Comparison of ENCODE assay signal across 8 cellular contexts in genomic region chr2:44169155-44169898, GRCh38. TPM values are rescaled to one million over a fixed set of nuclear protein-coding genes. Genes with fewer than 3 reads are reported as not detected.
DNase-seq lines count a peak whose midpoint lies in the region; ATAC-seq and TF ChIP-seq lines count a peak whose summit lies in the region.

No MANE protein-coding gene starts in this region.

- H3K36me3 ChIP-seq in OCI-LY3 (replicated peaks; ENCODE audit: low read depth, low read length), result peaks cover 3% of the 10 kb centered on the region
- H3K36me3 ChIP-seq in transverse colon, result no peaks in the 10 kb centered on the region

- H3K9ac ChIP-seq in OCI-LY3 (ENCODE audit: low read length), result peak overlapping the region; percentile 80

- no peak overlapping the region for H2AFZ ChIP-seq in OCI-LY3 (ENCODE audit: low read depth, low read length)

- peaks cover 48% of the 10 kb centered on the region for H3K4me1 Mint-ChIP-seq in activated T-helper 1 cell treated with anti-CD3 and anti-CD28 coated beads, Interleukin-12 subunit alpha, Interleukin-12 subunit beta, Interleukin-2, Interleukin-4 antibody, amounts not matched to agents 30 ng/mL and 10 ng/mL and 1 ng/mL, durations not matched to agents 14 hours and 24 hours and 36 hours (ENCODE audit: low read depth)
- peaks cover 15 to 52% (median 45%) of the 10 kb centered on the region in 4 donors for H3K4me1 Mint-ChIP-seq in naive thymus-derived CD8-positive, alpha-beta T cell

- no peaks in the 10 kb centered on the region for H3K9me3 Mint-ChIP-seq in activated T-helper 1 cell treated with anti-CD3 and anti-CD28 coated beads, Interleukin-12 subunit alpha, Interleukin-12 subunit beta, Interleukin-2, Interleukin-4 antibody, amounts not matched to agents 30 ng/mL and 10 ng/mL and 1 ng/mL, durations not matched to agents 14 hours and 24 hours and 36 hours
- H3K9me3 Mint-ChIP-seq in naive thymus-derived CD8-positive, alpha-beta T cell, result peaks cover 0 to 4% (median 0%) of the 10 kb centered on the region in 9 donors

- peak overlapping the region; percentile 100 for H3K27ac Mint-ChIP-seq in activated T-helper 1 cell treated with anti-CD3 and anti-CD28 coated beads, Interleukin-12 subunit alpha, Interleukin-12 subunit beta, Interleukin-2, Interleukin-4 antibody, amounts not matched to agents 30 ng/mL and 10 ng/mL and 1 ng/mL, durations not matched to agents 14 hours and 24 hours and 36 hours
- H3K27ac Mint-ChIP-seq in naive thymus-derived CD8-positive, alpha-beta T cell, result peak overlapping the region; percentile 98 to 100 (median 100)

- in situ Hi-C loops in transverse colon (cut with MboI; ENCODE audit: low pct_ligation_motif_present in 1 of 4, low pct_unique_long_range_greater_than_20kb in 1 of 4, low sequenced_read_pairs in 3 of 4), result no loop called here

- H3K27me3 ChIP-seq in OCI-LY3 (ENCODE audit: low read depth, low read length) (no peaks in the 10 kb centered on the region), transverse colon (no peaks in the 10 kb centered on the region)

- peaks cover 55% of the 10 kb centered on the region for H3K79me2 ChIP-seq in OCI-LY3 (ENCODE audit: low read length)

- 0 to 1% methylated on average over 9 to 40 of the region's 54 CpGs for WGBS in transverse colon (ENCODE audit: low coverage in 1 of 2), 2 donors

- peak; percentile 53 for TF ChIP-seq POLR2A in transverse colon (IDR thresholded peaks at IDR 0.05)

- intact Hi-C loops in activated T-helper 1 cell treated with anti-CD3 and anti-CD28 coated beads, Interleukin-12 subunit alpha, Interleukin-12 subunit beta, Interleukin-2, Interleukin-4 antibody, amounts not matched to agents 30 ng/mL and 10 ng/mL and 1 ng/mL, durations not matched to agents 14 hours and 24 hours and 36 hours (cut with micrococcal nuclease), result loop anchor here (2.0 to 5.0 kb wide), 6 partner anchors 15 to 1809 kb away; partner anchors contain the start of genes COX7A2L, PRKCE and SRBD1
- intact Hi-C loops in transverse colon (cut with DNase I; ENCODE audit: low total_unique reads), result loop anchor here (10.0 kb wide), 1 partner anchor 1315 kb away; no protein-coding TSS in a partner anchor

- no peak for TF ChIP-seq CTCF in OCI-LY3 (IDR thresholded peaks at IDR 0.05; ENCODE audit: low read depth, low read length)
- TF ChIP-seq CTCF in transverse colon (IDR thresholded peaks at IDR 0.05), result no peak

- H3K4me1 ChIP-seq in OCI-LY3 (ENCODE audit: low read length) (peaks cover 14% of the 10 kb centered on the region), transverse colon (peaks cover 0 to 42% (median 30%) of the 10 kb centered on the region in 4 donors)

- TF ChIP-seq EP300 in transverse colon (IDR thresholded peaks at IDR 0.05; ENCODE audit: low read depth), result no peak

- H4K20me1 ChIP-seq in OCI-LY3 (ENCODE audit: insufficient read depth, low read length), result peaks cover 34% of the 10 kb centered on the region

- H3K9me3 ChIP-seq in OCI-LY3 (ENCODE audit: insufficient read depth, low read length), result no peaks in the 10 kb centered on the region
- peaks cover 0 to 3% of the 10 kb centered on the region in 2 donors for H3K9me3 ChIP-seq in transverse colon

- peak overlapping the region; percentile 98 for H3K4me3 Mint-ChIP-seq in activated T-helper 1 cell treated with anti-CD3 and anti-CD28 coated beads, Interleukin-12 subunit alpha, Interleukin-12 subunit beta, Interleukin-2, Interleukin-4 antibody, amounts not matched to agents 30 ng/mL and 10 ng/mL and 1 ng/mL, durations not matched to agents 14 hours and 24 hours and 36 hours
- peak overlapping the region; percentile 88 to 100 (median 99) for H3K4me3 Mint-ChIP-seq in naive thymus-derived CD8-positive, alpha-beta T cell

- H3K36me3 Mint-ChIP-seq in activated T-helper 1 cell treated with anti-CD3 and anti-CD28 coated beads, Interleukin-12 subunit alpha, Interleukin-12 subunit beta, Interleukin-2, Interleukin-4 antibody, amounts not matched to agents 30 ng/mL and 10 ng/mL and 1 ng/mL, durations not matched to agents 14 hours and 24 hours and 36 hours (ENCODE audit: low read depth), result peaks cover 7% of the 10 kb centered on the region
- peaks cover 2 to 16% (median 6%) of the 10 kb centered on the region in 3 donors for H3K36me3 Mint-ChIP-seq in naive thymus-derived CD8-positive, alpha-beta T cell

- peak overlapping the region; percentile 90 for H3K4me3 ChIP-seq in OCI-LY3 (ENCODE audit: low read length)
- H3K4me3 ChIP-seq in transverse colon, result peak overlapping the region; percentile 74 to 99 (median 90)

- peaks cover 2% of the 10 kb centered on the region for H3K27me3 Mint-ChIP-seq in activated T-helper 1 cell treated with anti-CD3 and anti-CD28 coated beads, Interleukin-12 subunit alpha, Interleukin-12 subunit beta, Interleukin-2, Interleukin-4 antibody, amounts not matched to agents 30 ng/mL and 10 ng/mL and 1 ng/mL, durations not matched to agents 14 hours and 24 hours and 36 hours (ENCODE audit: insufficient read depth)
- no peaks in the 10 kb centered on the region for H3K27me3 Mint-ChIP-seq in naive thymus-derived CD8-positive, alpha-beta T cell

- peak overlapping the region; percentile 62 for H3K27ac ChIP-seq in OCI-LY3 (ENCODE audit: low read length)
- H3K27ac ChIP-seq in transverse colon, result peak overlapping the region; percentile 96 to 100 (median 97)

- POLR2A ChIA-PET in naive thymus-derived CD8-positive, alpha-beta T cell (lab: Charles Lee), result interaction anchor here (0.7 to 3.5 kb wide), 11 partner anchors 8 to 1358 kb away, joined by 3 to 50 read pairs (median 5); partner anchors contain the start of genes CAMKMT and PREPL

- peak; percentile 20 for ATAC-seq in HG03064 (IDR thresholded peaks at IDR 0.05; ENCODE audit: low read depth, unreplicated experiment)
- ATAC-seq in naive thymus-derived CD8-positive, alpha-beta T cell, result peak; percentile 7 to 9

- DNase-seq in activated T-cell treated with anti-CD3 and anti-CD28 coated beads for 1 hour (ENCODE audit: low read depth) (peak; percentile 16), fibroblast of peridontal ligament (ENCODE audit: extremely low read depth) (peak; percentile 42), transverse colon (peak; percentile 62)
- DNase-seq in activated T-cell treated with anti-CD3 and anti-CD28 coated beads, Interleukin-2, amount 50 U/mL, for 1 hour, result no peak
- DNase-seq in activated T-helper 1 cell treated with anti-CD3 and anti-CD28 coated beads, Interleukin-12 subunit alpha, Interleukin-12 subunit beta, Interleukin-2, Interleukin-4 antibody, amounts not matched to agents 30 ng/mL and 10 ng/mL and 1 ng/mL, durations not matched to agents 14 hours and 24 hours and 36 hours (ENCODE audit: low spot score), result peak; percentile 44
- DNase-seq in naive thymus-derived CD8-positive, alpha-beta T cell, result peak; percentile 27 to 77 (median 53)

- H3K4me2 ChIP-seq in OCI-LY3 (ENCODE audit: low read length), result peak overlapping the region; percentile 74

RNA-seq across cellular contexts. Expression of gene PPM1B, which starts 0.7 kb away (rescaled TPM):
- 41.5 and 42.2 TPM in 2 replicates for total RNA-seq in activated T-helper 1 cell treated with anti-CD3 and anti-CD28 coated beads, Interleukin-12 subunit alpha, Interleukin-12 subunit beta, Interleukin-2, Interleukin-4 antibody, amounts not matched to agents 30 ng/mL and 10 ng/mL and 1 ng/mL, durations not matched to agents 14 hours and 24 hours and 36 hours
- 10 to 100 TPM; 76.7 to 88.0 TPM for total RNA-seq in naive thymus-derived CD8-positive, alpha-beta T cell
- polyA plus RNA-seq in naive thymus-derived CD8-positive, alpha-beta T cell, result 10 to 100 TPM; 43.3 to 54.5 (median 51.2) TPM
- 100 to 1,000 TPM in 1 of 4 donors, 10 to 100 TPM in 3; 23.7 to 108 (median 67.0) TPM for total RNA-seq in transverse colon
